ENCODE assay signal across 8 cellular contexts in genomic region chr6:166381381-166381732, GRCh38. TPM values are rescaled to one million over a fixed set of nuclear protein-coding genes. Genes with fewer than 3 reads are reported as not detected.
DNase-seq lines count a peak whose midpoint lies in the region; ATAC-seq, FAIRE-seq and TF ChIP-seq lines count a peak whose summit lies in the region.

No MANE protein-coding gene starts in this region.

- peak overlapping the region; percentile 95 for H3K4me3 Mint-ChIP-seq in CD8-positive, alpha-beta T cell

- H3K9me3 Mint-ChIP-seq in CD8-positive, alpha-beta T cell = no peaks in the 10 kb centered on the region

- H3K9ac ChIP-seq in duodenal mucosa (ENCODE audit: low read depth in 1 of 2, low read length in 2 of 2) = peak overlapping the region; percentile 68 to 99

- H3K27ac ChIP-seq in CD8-positive, alpha-beta T cell (ENCODE audit: low read depth, low read length) = peak overlapping the region; percentile 75
- H3K27ac ChIP-seq in duodenal mucosa (ENCODE audit: low read depth, low read length) (peak overlapping the region; percentile 47), neutrophil (peak overlapping the region; percentile 86)

- peaks cover 9% of the 10 kb centered on the region for H3K36me3 Mint-ChIP-seq in CD8-positive, alpha-beta T cell

- intact Hi-C loops in CD8-positive, alpha-beta T cell (cut with DNase I, micrococcal nuclease) = loop anchor here (1.0 to 5.0 kb wide), 3 partner anchors 68 to 124 kb away; no protein-coding TSS in a partner anchor

- no peak for ATAC-seq in CD8-positive, alpha-beta T cell
- ATAC-seq in HG03159 (IDR thresholded peaks at IDR 0.05; ENCODE audit: unreplicated experiment) = no peak

- no peak for FAIRE-seq in RCC 7860 (lab: Jason Lieb, UNC)

- peaks cover 7% of the 10 kb centered on the region for H3K4me1 ChIP-seq in CD8-positive, alpha-beta T cell (ENCODE audit: insufficient read depth, low read length)
- H3K4me1 ChIP-seq in duodenal mucosa (ENCODE audit: control insufficient read depth in 1 of 2, insufficient read depth in 2 of 2, low read length in 2 of 2) (peaks cover 3 to 11% of the 10 kb centered on the region in 2 donors), neutrophil (ENCODE audit: control insufficient read depth in 1 of 2, insufficient read depth in 1 of 2, low read depth in 1 of 2, low read length in 1 of 2) (peaks cover 19 to 25% of the 10 kb centered on the region in 2 experiments)

- TF ChIP-seq CTCF in CD8-positive, alpha-beta T cell (IDR thresholded peaks at IDR 0.05) = no peak
- TF ChIP-seq CTCF in neutrophil (IDR thresholded peaks at IDR 0.05) = no peak

- H3K27ac Mint-ChIP-seq in CD8-positive, alpha-beta T cell = peak overlapping the region; percentile 91

- POLR2A ChIA-PET in CD8-positive, alpha-beta T cell (lab: Charles Lee) = interaction anchor here (1.0 to 2.0 kb wide), 7 partner anchors 17 to 107 kb away, joined by 3 to 6 read pairs (median 5); partner anchors contain the start of gene SFT2D1

- peak overlapping the region; percentile 77 for H3K4me3 ChIP-seq in CD8-positive, alpha-beta T cell (ENCODE audit: low read depth, low read length)
- peak overlapping the region; percentile 79 for H3K4me3 ChIP-seq in MG63
- peak overlapping the region; percentile 85 to 91 for H3K4me3 ChIP-seq in duodenal mucosa (ENCODE audit: low read depth in 1 of 2, low read length in 2 of 2)
- peak overlapping the region; percentile 81 to 92 for H3K4me3 ChIP-seq in neutrophil (ENCODE audit: low read depth in 1 of 2, low read length in 1 of 2)

- DNase-seq in CD8-positive, alpha-beta T cell = no peak
- DNase-seq in MG63 = no peak
- no peak for DNase-seq in RCC 7860 (ENCODE audit: low spot score)
- DNase-seq in stimulated activated CD4-positive, alpha-beta T cell treated with anti-CD3 and anti-CD28 coated beads, Interleukin-4, amount 100 ng/mL, for 24 hours = no peak
- no peak for DNase-seq in GM19238 (ENCODE audit: insufficient read length, low spot score)

- no peaks in the 10 kb centered on the region for H3K9me3 ChIP-seq in CD8-positive, alpha-beta T cell (ENCODE audit: low read length)
- H3K9me3 ChIP-seq in MG63 (no peaks in the 10 kb centered on the region), duodenal mucosa (ENCODE audit: control insufficient read depth in 1 of 2, low read length in 2 of 2) (no peaks in the 10 kb centered on the region), neutrophil (no peaks in the 10 kb centered on the region)

- H3K4me1 Mint-ChIP-seq in CD8-positive, alpha-beta T cell (ENCODE audit: low read depth) = peaks cover 14% of the 10 kb centered on the region

- H3K27me3 ChIP-seq in CD8-positive, alpha-beta T cell (ENCODE audit: insufficient read depth, low read length) = no peaks in the 10 kb centered on the region
- H3K27me3 ChIP-seq in MG63 (no peaks in the 10 kb centered on the region), duodenal mucosa (ENCODE audit: control insufficient read depth in 1 of 2, insufficient read depth in 2 of 2, low read length in 2 of 2) (no peaks in the 10 kb centered on the region), neutrophil (no peaks in the 10 kb centered on the region)

- no peaks in the 10 kb centered on the region for H3K36me3 ChIP-seq in CD8-positive, alpha-beta T cell (ENCODE audit: insufficient read depth, low read length)
- H3K36me3 ChIP-seq in MG63 (no peaks in the 10 kb centered on the region), duodenal mucosa (ENCODE audit: control insufficient read depth in 1 of 2, insufficient read depth in 2 of 2, low read length in 2 of 2) (no peaks in the 10 kb centered on the region), neutrophil (no peaks in the 10 kb centered on the region)

- H3K27me3 Mint-ChIP-seq in CD8-positive, alpha-beta T cell (ENCODE audit: low read depth) = no peaks in the 10 kb centered on the region

- CTCF ChIA-PET in CD8-positive, alpha-beta T cell (lab: Charles Lee) = interaction anchor here (0.7 to 4.9 kb wide), 33 partner anchors 8 to 148 kb away, joined by 3 to 42 read pairs (median 4); no protein-coding TSS in a partner anchor

RNA-seq across cellular contexts. Expression of gene MPC1, which starts 1.4 kb away (rescaled TPM):
- total RNA-seq in CD8-positive, alpha-beta T cell = 10 to 100 TPM; 18.4 to 22.2 TPM
- total RNA-seq in MG63 (2014; rRNA removed; shearing (Covaris generic); ENCODE audit: low replicate concordance) = 44.4 and 58.0 TPM in 2 replicates

RNA-seq across cellular contexts. Expression of gene SFT2D1, which starts 39.0 kb away (rescaled TPM):
- 1 to 10 TPM; 7.3 to 7.7 TPM for total RNA-seq in CD8-positive, alpha-beta T cell
- total RNA-seq in MG63 (2014; rRNA removed; shearing (Covaris generic); ENCODE audit: low replicate concordance) = 22.6 and 28.8 TPM in 2 replicates
